1 cellular context compared by ENCODE assay signal in genomic region chr6:3226422-3227362, GRCh38.
TF ChIP-seq lines count a peak whose summit lies in the region.

No MANE protein-coding gene starts in this region.

TF ChIP-seq in K562, 482 proteins besides CTCF, POLR2A, EP300 and RAD21 (continued from another document and continues in another):
- TF ChIP-seq PHF8 (IDR thresholded peaks at IDR 0.05; ENCODE audit: borderline replicate concordance, low read length) (no peak), CCNT2 (IDR thresholded peaks at IDR 0.05; ENCODE audit: borderline replicate concordance, extremely low read depth, insufficient read length, low read depth, low read length) (peak; percentile 57), TEAD4 (IDR thresholded peaks at IDR 0.05; ENCODE audit: low read length) (no peak; the same call in 1 of the 2 replicates), TEAD4 (CRISPR knock-in tag; IDR thresholded peaks at IDR 0.05; ENCODE audit: borderline replicate concordance) (no peak), SNRNP70 (optimal IDR thresholded peaks at IDR 0.05; ENCODE audit: low read depth, low read length) (no peak), KLF10 (CRISPR knock-in tag; IDR thresholded peaks at IDR 0.05) (no peak), RFX7 (CRISPR knock-in tag; IDR thresholded peaks at IDR 0.05) (no peak), VEZF1 (CRISPR knock-in tag; IDR thresholded peaks at IDR 0.05) (no peak; the same call in 1 of the 2 replicates), ZNF282 (CRISPR knock-in tag; IDR thresholded peaks at IDR 0.05) (0 out of 2 replicates have a peak, but pooled peaks have one; percentile 6), NR4A1 (CRISPR knock-in tag; IDR thresholded peaks at IDR 0.05) (no peak), NR4A1 (tag; IDR thresholded peaks at IDR 0.05) (no peak), CBFA2T3 (IDR thresholded peaks at IDR 0.05) (no peak; the same call in 1 of the 2 replicates), ELF4 (CRISPR knock-in tag; IDR thresholded peaks at IDR 0.05) (no peak), MEIS2 (IDR thresholded peaks at IDR 0.05; ENCODE audit: partially characterized antibody) (peak; percentile 21), HNRNPLL (IDR thresholded peaks at IDR 0.05; ENCODE audit: low read depth, low read length, poor library complexity, severe bottlenecking) (peak; percentile 14), ZNF274 (IDR thresholded peaks at IDR 0.05; ENCODE audit: borderline replicate concordance, low read depth, low read length) (no peak), ATF4 (CRISPR knock-in tag; IDR thresholded peaks at IDR 0.05) (no peak), ZNF316 (IDR thresholded peaks at IDR 0.05) (no peak), ZBTB49 (CRISPR knock-in tag; IDR thresholded peaks at IDR 0.05; ENCODE audit: borderline replicate concordance) (peak; percentile 79; the same call in 1 of the 2 replicates), E2F3 (CRISPR knock-in tag; IDR thresholded peaks at IDR 0.05) (no peak), MLX (CRISPR knock-in tag; conservative IDR thresholded peaks at IDR 0.05) (0 out of 4 replicates have a peak, but pooled peaks of 1 of the 2 experiments have one; percentile 18), TARDBP (IDR thresholded peaks at IDR 0.05) (0 out of 2 replicates have a peak, but pooled peaks have one; percentile 52), BCLAF1 (IDR thresholded peaks at IDR 0.05; ENCODE audit: borderline replicate concordance in 1 of 2, control insufficient read depth in 1 of 2, low read depth in 2 of 2, low read length in 1 of 2) (no peak), CTCFL (IDR thresholded peaks at IDR 0.05; ENCODE audit: borderline replicate concordance, insufficient read depth, low read depth, low read length, poor library complexity, severe bottlenecking) (no peak), ZNF551 (CRISPR knock-in tag; IDR thresholded peaks at IDR 0.05) (no peak), ZNF512 (tag; IDR thresholded peaks at IDR 0.05) (no peak), MCM5 (IDR thresholded peaks at IDR 0.05; ENCODE audit: low read depth) (no peak), ETV6 (IDR thresholded peaks at IDR 0.05; ENCODE audit: borderline replicate concordance in 1 of 2, low read depth in 2 of 2, low read length in 1 of 2) (no peak), ETV6 (CRISPR knock-in tag; IDR thresholded peaks at IDR 0.05; ENCODE audit: borderline replicate concordance) (peak; percentile 74; the same call in 1 of the 2 replicates), JUN (IDR thresholded peaks at IDR 0.05; ENCODE audit: borderline replicate concordance, low read depth, low read length) (no peak), JUN (CRISPR knock-in tag; IDR thresholded peaks at IDR 0.05; ENCODE audit: borderline replicate concordance) (no peak), PYGO2 (tag; IDR thresholded peaks at IDR 0.05) (no peak), ZNF124 (CRISPR knock-in tag; IDR thresholded peaks at IDR 0.05) (no peak), CBX1 (IDR thresholded peaks at IDR 0.05; ENCODE audit: low read depth) (0 out of 2 replicates have a peak, but pooled peaks have one; percentile 15), E2F4 (CRISPR knock-in tag; IDR thresholded peaks at IDR 0.05; ENCODE audit: low read depth) (peak; percentile 70; the same call in 1 of the 2 replicates), HMGN3 (IDR thresholded peaks at IDR 0.05; ENCODE audit: borderline replicate concordance, extremely low read depth, insufficient read length, low read depth, low read length) (peak; percentile 38), GTF2A2 (tag; IDR thresholded peaks at IDR 0.05) (no peak), NR0B1 (IDR thresholded peaks at IDR 0.05; ENCODE audit: partially characterized antibody) (no peak), ZNF311 (CRISPR knock-in tag; IDR thresholded peaks at IDR 0.05) (0 out of 2 replicates have a peak, but pooled peaks have one; percentile 36), ESRRA (IDR thresholded peaks at IDR 0.05; ENCODE audit: borderline replicate concordance, low read depth) (peak; percentile 80; the same call in 1 of the 2 replicates), HES1 (IDR thresholded peaks at IDR 0.05; ENCODE audit: low read depth) (peak; percentile 61; the same call in 1 of the 2 replicates), BRD4 (IDR thresholded peaks at IDR 0.05) (no peak), FOXP1 (CRISPR knock-in tag; IDR thresholded peaks at IDR 0.05) (peak; percentile 64; the same call in 1 of the 2 replicates), SMAD4 (CRISPR knock-in tag; conservative IDR thresholded peaks at IDR 0.05) (peak; percentile 48), SMAD2 (IDR thresholded peaks at IDR 0.05; ENCODE audit: low read depth, low read length) (no peak), HBP1 (CRISPR knock-in tag; IDR thresholded peaks at IDR 0.05) (no peak), PTRF (tag; IDR thresholded peaks at IDR 0.05) (no peak), ZBTB7A (IDR thresholded peaks at IDR 0.05; ENCODE audit: borderline replicate concordance, control insufficient read depth, low read depth, low read length) (peak; percentile 71; the same call in 1 of the 2 replicates)
